ENCODE assay signal across 1 cellular context in genomic region chr7:106089647-106090046, GRCh38.
TF ChIP-seq lines count a peak whose summit lies in the region.

No MANE protein-coding gene starts in this region.

TF ChIP-seq in HepG2, 621 proteins besides CTCF, POLR2A, EP300 and RAD21 (continued from another document):
- no peak for TF ChIP-seq AKNA (CRISPR knock-in tag; IDR thresholded peaks at IDR 0.05; ENCODE audit: borderline replicate concordance)
- no peak for TF ChIP-seq ZNF124 (CRISPR knock-in tag; IDR thresholded peaks at IDR 0.05)
- TF ChIP-seq IRF2 (CRISPR knock-in tag; IDR thresholded peaks at IDR 0.05) = no peak
- no peak for TF ChIP-seq DZIP1 (CRISPR knock-in tag; IDR thresholded peaks at IDR 0.05)
- TF ChIP-seq CCAR2 (optimal IDR thresholded peaks at IDR 0.05; ENCODE audit: low read depth, low read length) = no peak
- TF ChIP-seq HINFP (CRISPR knock-in tag; IDR thresholded peaks at IDR 0.05; ENCODE audit: low read depth) = no peak
- no peak for TF ChIP-seq ZNF83 (CRISPR knock-in tag; IDR thresholded peaks at IDR 0.05; ENCODE audit: borderline replicate concordance)
- no peak for TF ChIP-seq ARID2 (CRISPR knock-in tag; IDR thresholded peaks at IDR 0.05; ENCODE audit: borderline replicate concordance)
- no peak for TF ChIP-seq ZNF790 (CRISPR knock-in tag; IDR thresholded peaks at IDR 0.05; ENCODE audit: borderline replicate concordance)
- TF ChIP-seq ZFYVE20 (CRISPR knock-in tag; IDR thresholded peaks at IDR 0.05; ENCODE audit: borderline replicate concordance, low read depth) = no peak
- no peak for TF ChIP-seq ZNF512B (CRISPR knock-in tag; IDR thresholded peaks at IDR 0.05; ENCODE audit: borderline replicate concordance)
- no peak for TF ChIP-seq ASH2L (IDR thresholded peaks at IDR 0.05; ENCODE audit: insufficient read length, low read depth, low read length)
- TF ChIP-seq MLXIP (CRISPR knock-in tag; IDR thresholded peaks at IDR 0.05; ENCODE audit: borderline replicate concordance) = no peak
